In the genomic region with DNA sequence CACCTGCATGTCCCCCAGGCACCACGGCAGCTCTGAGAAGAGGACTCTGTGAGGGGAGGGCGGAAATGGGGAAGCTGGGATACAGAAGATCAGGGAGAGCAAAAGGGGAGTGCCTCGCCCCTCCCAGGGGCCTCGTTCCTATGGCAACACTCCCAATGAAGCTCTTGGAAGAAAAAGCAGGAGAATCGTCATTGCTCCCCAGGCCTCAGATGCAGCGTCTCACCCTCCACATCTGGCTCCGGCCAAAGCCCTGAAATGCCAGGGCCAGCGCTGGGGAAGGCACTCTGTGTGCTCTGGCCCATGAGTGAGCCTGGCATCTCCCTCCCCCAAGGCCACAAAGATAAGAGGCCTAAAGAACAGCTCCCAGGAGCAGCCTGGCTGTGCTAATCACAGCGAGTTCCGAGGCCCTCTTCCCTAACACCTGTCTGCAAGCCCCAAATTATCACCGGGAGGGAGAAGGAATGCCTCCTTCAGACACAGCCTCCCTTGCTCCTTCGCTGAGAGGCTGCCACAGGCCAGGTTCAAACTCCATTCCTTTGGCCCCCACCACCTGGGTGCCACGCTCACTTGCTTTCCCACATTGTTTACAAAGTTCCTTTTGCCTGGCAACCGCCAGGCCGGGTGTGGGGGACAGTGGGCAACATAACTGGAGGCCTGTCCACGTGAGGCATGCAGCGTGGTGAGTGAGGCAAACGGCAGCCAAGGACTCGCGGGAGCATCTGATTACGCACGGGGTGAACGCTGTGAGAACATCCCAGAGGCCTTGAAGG, we compare ENCODE assay signal across 1 cellular context.
TF ChIP-seq lines count a peak whose summit lies in the region.

No MANE protein-coding gene starts in this region.

TF ChIP-seq in K562, 482 proteins besides CTCF, POLR2A, EP300 and RAD21 (continued from another document and continues in another):
- TF ChIP-seq, protein P1, sequence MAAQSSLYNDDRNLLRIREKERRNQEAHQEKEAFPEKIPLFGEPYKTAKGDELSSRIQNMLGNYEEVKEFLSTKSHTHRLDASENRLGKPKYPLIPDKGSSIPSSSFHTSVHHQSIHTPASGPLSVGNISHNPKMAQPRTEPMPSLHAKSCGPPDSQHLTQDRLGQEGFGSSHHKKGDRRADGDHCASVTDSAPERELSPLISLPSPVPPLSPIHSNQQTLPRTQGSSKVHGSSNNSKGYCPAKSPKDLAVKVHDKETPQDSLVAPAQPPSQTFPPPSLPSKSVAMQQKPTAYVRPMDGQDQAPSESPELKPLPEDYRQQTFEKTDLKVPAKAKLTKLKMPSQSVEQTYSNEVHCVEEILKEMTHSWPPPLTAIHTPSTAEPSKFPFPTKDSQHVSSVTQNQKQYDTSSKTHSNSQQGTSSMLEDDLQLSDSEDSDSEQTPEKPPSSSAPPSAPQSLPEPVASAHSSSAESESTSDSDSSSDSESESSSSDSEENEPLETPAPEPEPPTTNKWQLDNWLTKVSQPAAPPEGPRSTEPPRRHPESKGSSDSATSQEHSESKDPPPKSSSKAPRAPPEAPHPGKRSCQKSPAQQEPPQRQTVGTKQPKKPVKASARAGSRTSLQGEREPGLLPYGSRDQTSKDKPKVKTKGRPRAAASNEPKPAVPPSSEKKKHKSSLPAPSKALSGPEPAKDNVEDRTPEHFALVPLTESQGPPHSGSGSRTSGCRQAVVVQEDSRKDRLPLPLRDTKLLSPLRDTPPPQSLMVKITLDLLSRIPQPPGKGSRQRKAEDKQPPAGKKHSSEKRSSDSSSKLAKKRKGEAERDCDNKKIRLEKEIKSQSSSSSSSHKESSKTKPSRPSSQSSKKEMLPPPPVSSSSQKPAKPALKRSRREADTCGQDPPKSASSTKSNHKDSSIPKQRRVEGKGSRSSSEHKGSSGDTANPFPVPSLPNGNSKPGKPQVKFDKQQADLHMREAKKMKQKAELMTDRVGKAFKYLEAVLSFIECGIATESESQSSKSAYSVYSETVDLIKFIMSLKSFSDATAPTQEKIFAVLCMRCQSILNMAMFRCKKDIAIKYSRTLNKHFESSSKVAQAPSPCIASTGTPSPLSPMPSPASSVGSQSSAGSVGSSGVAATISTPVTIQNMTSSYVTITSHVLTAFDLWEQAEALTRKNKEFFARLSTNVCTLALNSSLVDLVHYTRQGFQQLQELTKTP (IDR thresholded peaks at IDR 0.05; ENCODE audit: low read depth in 1 of 2, partially characterized antibody in 2 of 2), result no peak
- TF ChIP-seq CREM (IDR thresholded peaks at IDR 0.05; ENCODE audit: low read depth) (no peak), XRCC3 (IDR thresholded peaks at IDR 0.05) (no peak), SNIP1 (IDR thresholded peaks at IDR 0.05; ENCODE audit: low read depth) (no peak), SMARCB1 (IDR thresholded peaks at IDR 0.05; ENCODE audit: insufficient read length, low read depth) (no peak), ZNF589 (CRISPR knock-in tag; IDR thresholded peaks at IDR 0.05; ENCODE audit: low read depth) (peak; percentile 27; the same call in 1 of the 2 replicates), FOXO4 (CRISPR knock-in tag; IDR thresholded peaks at IDR 0.05) (0 out of 2 replicates have a peak, but pooled peaks have one; percentile 64), PTBP1 (IDR thresholded peaks at IDR 0.05; ENCODE audit: low read depth, low read length) (no peak), ZNF449 (CRISPR knock-in tag; IDR thresholded peaks at IDR 0.05) (no peak), HNRNPK (IDR thresholded peaks at IDR 0.05; ENCODE audit: low read depth, low read length, poor library complexity, severe bottlenecking) (no peak), BRD4 (IDR thresholded peaks at IDR 0.05) (no peak), PHB (CRISPR knock-in tag; IDR thresholded peaks at IDR 0.05) (no peak), TAL1 (IDR thresholded peaks at IDR 0.05) (no peak), ZSCAN29 (IDR thresholded peaks at IDR 0.05) (no peak), MXD1 (CRISPR knock-in tag; IDR thresholded peaks at IDR 0.05; ENCODE audit: borderline replicate concordance, poor library complexity, severe bottlenecking) (no peak), XRCC5 (IDR thresholded peaks at IDR 0.05; ENCODE audit: low read depth, low read length) (no peak), HINFP (tag; conservative IDR thresholded peaks at IDR 0.05; ENCODE audit: low read depth) (no peak), ZNF407 (IDR thresholded peaks at IDR 0.05; ENCODE audit: low read depth) (no peak), ESRRA (IDR thresholded peaks at IDR 0.05; ENCODE audit: borderline replicate concordance, low read depth) (no peak), MAFK (IDR thresholded peaks at IDR 0.05; ENCODE audit: low read length) (no peak), LARP7 (IDR thresholded peaks at IDR 0.05) (no peak), ZNF431 (CRISPR knock-in tag; IDR thresholded peaks at IDR 0.05) (no peak)
- TF ChIP-seq, protein P2, sequence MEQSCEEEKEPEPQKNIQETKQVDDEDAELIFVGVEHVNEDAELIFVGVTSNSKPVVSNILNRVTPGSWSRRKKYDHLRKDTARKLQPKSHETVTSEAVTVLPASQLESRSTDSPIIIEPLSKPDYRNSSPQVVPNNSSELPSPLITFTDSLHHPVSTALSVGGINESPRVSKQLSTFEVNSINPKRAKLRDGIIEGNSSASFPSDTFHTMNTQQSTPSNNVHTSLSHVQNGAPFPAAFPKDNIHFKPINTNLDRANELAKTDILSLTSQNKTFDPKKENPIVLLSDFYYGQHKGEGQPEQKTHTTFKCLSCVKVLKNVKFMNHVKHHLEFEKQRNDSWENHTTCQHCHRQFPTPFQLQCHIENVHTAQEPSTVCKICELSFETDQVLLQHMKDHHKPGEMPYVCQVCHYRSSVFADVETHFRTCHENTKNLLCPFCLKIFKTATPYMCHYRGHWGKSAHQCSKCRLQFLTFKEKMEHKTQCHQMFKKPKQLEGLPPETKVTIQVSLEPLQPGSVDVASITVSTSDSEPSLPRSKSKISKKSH (CRISPR knock-in tag; IDR thresholded peaks at IDR 0.05), result no peak
- TF ChIP-seq, protein P3, sequence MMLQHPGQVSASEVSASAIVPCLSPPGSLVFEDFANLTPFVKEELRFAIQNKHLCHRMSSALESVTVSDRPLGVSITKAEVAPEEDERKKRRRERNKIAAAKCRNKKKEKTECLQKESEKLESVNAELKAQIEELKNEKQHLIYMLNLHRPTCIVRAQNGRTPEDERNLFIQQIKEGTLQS (IDR thresholded peaks at IDR 0.05), result no peak
- TF ChIP-seq, protein P3 (CRISPR knock-in tag; conservative IDR thresholded peaks at IDR 0.05), result no peak
- TF ChIP-seq, protein P4, sequence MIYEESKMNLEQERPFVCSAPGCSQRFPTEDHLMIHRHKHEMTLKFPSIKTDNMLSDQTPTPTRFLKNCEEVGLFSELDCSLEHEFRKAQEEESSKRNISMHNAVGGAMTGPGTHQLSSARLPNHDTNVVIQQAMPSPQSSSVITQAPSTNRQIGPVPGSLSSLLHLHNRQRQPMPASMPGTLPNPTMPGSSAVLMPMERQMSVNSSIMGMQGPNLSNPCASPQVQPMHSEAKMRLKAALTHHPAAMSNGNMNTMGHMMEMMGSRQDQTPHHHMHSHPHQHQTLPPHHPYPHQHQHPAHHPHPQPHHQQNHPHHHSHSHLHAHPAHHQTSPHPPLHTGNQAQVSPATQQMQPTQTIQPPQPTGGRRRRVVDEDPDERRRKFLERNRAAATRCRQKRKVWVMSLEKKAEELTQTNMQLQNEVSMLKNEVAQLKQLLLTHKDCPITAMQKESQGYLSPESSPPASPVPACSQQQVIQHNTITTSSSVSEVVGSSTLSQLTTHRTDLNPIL (CRISPR knock-in tag; IDR thresholded peaks at IDR 0.05), result no peak
- TF ChIP-seq, protein P5, sequence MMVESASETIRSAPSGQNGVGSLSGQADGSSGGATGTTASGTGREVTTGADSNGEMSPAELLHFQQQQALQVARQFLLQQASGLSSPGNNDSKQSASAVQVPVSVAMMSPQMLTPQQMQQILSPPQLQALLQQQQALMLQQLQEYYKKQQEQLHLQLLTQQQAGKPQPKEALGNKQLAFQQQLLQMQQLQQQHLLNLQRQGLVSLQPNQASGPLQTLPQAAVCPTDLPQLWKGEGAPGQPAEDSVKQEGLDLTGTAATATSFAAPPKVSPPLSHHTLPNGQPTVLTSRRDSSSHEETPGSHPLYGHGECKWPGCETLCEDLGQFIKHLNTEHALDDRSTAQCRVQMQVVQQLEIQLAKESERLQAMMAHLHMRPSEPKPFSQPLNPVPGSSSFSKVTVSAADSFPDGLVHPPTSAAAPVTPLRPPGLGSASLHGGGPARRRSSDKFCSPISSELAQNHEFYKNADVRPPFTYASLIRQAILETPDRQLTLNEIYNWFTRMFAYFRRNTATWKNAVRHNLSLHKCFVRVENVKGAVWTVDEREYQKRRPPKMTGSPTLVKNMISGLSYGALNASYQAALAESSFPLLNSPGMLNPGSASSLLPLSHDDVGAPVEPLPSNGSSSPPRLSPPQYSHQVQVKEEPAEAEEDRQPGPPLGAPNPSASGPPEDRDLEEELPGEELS (CRISPR knock-in tag; IDR thresholded peaks at IDR 0.05; ENCODE audit: borderline replicate concordance), result no peak
